Comparison of ENCODE assay signal across 8 cellular contexts in genomic region chr11:14414470-14415461, GRCh38. TPM values are rescaled to one million over a fixed set of nuclear protein-coding genes. Genes with fewer than 3 reads are reported as not detected.
DNase-seq lines count a peak whose midpoint lies in the region; ATAC-seq and TF ChIP-seq lines count a peak whose summit lies in the region.

No MANE protein-coding gene starts in this region.

- POLR2A ChIA-PET in A673 (lab: Charles Lee; ENCODE audit: low non-redundant PET) = no interaction called here

- H3K27me3 ChIP-seq in mesendoderm (ENCODE audit: insufficient read depth, low read length, poor library complexity) = no peaks in the 10 kb centered on the region
- no peaks in the 10 kb centered on the region for H3K27me3 ChIP-seq in A673 (replicated peaks; ENCODE audit: insufficient read depth, low read depth, low read length, poor library complexity)

- no peak overlapping the region for H3K4me3 ChIP-seq in mesendoderm (ENCODE audit: low read length)
- no peak overlapping the region for H3K4me3 ChIP-seq in A673 (ENCODE audit: low read depth, low read length, poor library complexity, severe bottlenecking)

- CTCF ChIA-PET in A673 (lab: Charles Lee) = interaction anchor here (1.1 kb wide), 1 partner anchor 40 kb away, joined by 5 read pairs; no protein-coding TSS in a partner anchor

- H3K36me3 ChIP-seq in mesendoderm (ENCODE audit: control insufficient read depth, insufficient read depth, low read length) (no peaks in the 10 kb centered on the region), A673 (ENCODE audit: insufficient read depth, low read length, poor library complexity, severe bottlenecking) (no peaks in the 10 kb centered on the region)

- H3K56ac ChIP-seq in mesendoderm (ENCODE audit: low read length) = peak overlapping the region; percentile 28

- ATAC-seq in GM19351 (IDR thresholded peaks at IDR 0.05; ENCODE audit: unreplicated experiment) (peak; percentile 68), HG03571 (IDR thresholded peaks at IDR 0.05; ENCODE audit: unreplicated experiment) (peak; percentile 74)

- peak overlapping the region; percentile 42 for H3K18ac ChIP-seq in mesendoderm (ENCODE audit: low read length)

- H2BK120ac ChIP-seq in mesendoderm (ENCODE audit: low read depth, low read length) = no peak overlapping the region

- no peaks in the 10 kb centered on the region for H3K79me2 ChIP-seq in mesendoderm (ENCODE audit: control insufficient read depth, insufficient read depth, low read length)

- no peak overlapping the region for H3K23ac ChIP-seq in mesendoderm (ENCODE audit: low read length)

- H3K27ac ChIP-seq in mesendoderm (ENCODE audit: low read depth, low read length) = no peak overlapping the region
- no peak overlapping the region for H3K27ac ChIP-seq in A673 (ENCODE audit: low read depth, low read length, poor library complexity, severe bottlenecking)

- H2BK15ac ChIP-seq in mesendoderm (replicated peaks; ENCODE audit: low read depth) = no peak overlapping the region

- no peak overlapping the region for H3K9ac ChIP-seq in mesendoderm (ENCODE audit: low read length)

- H3K4me2 ChIP-seq in mesendoderm (ENCODE audit: low read length) = no peak overlapping the region

- peak overlapping the region; percentile 84 for H4K5ac ChIP-seq in mesendoderm (ENCODE audit: low read length)

- WGBS in mesendoderm (ENCODE audit: extremely low coverage, insufficient coverage, low lambda C conversion rate) = no CpG with 5 or more reads among the region's 7 CpGs

- peaks cover 20% of the 10 kb centered on the region for H3K4me1 ChIP-seq in mesendoderm (ENCODE audit: control insufficient read depth, low read depth, low read length)
- no peaks in the 10 kb centered on the region for H3K4me1 ChIP-seq in A673 (ENCODE audit: insufficient read depth, low read length, poor library complexity, severe bottlenecking)

- DNase-seq in activated CD8-positive, alpha-beta memory T cell treated with anti-CD3 and anti-CD28 coated beads, Interleukin-2, amount 50 U/mL, for 4 hours = peak; percentile 76
- DNase-seq in mesendoderm = peak; percentile 56
- no peak for DNase-seq in NCI-H524 (lab: John Stamatoyannopoulos, UW)
- no peak for DNase-seq in A673 (ENCODE audit: low spot score)
- no peak for DNase-seq in DMS 273 treated with DMSO at 0.1 percent for 48 hours (lab: John Stamatoyannopoulos, UW)
- DNase-seq in DMS79 (lab: John Stamatoyannopoulos, UW) = no peak

- no TSS peak for BruUV-seq in A673 (replicated peaks; lab: Mats Ljungman, UMichigan)

- intact Hi-C loops in A673 (cut with micrococcal nuclease; ENCODE audit: unreplicated experiment) = no loop called here

- H2BK5ac ChIP-seq in mesendoderm (ENCODE audit: low read length) = peak overlapping the region; percentile 7

- H2AK5ac ChIP-seq in mesendoderm (ENCODE audit: low read length) = no peak overlapping the region

- no peaks in the 10 kb centered on the region for H3K79me1 ChIP-seq in mesendoderm (ENCODE audit: low read length)

- peak overlapping the region; percentile 48 for H3K4ac ChIP-seq in mesendoderm (ENCODE audit: low read depth, low read length)

- TF ChIP-seq CTCF in A673 (conservative IDR thresholded peaks at IDR 0.05; ENCODE audit: low read depth, low read length) = no peak

- H4K8ac ChIP-seq in mesendoderm (ENCODE audit: low read depth, low read length) = no peak overlapping the region

- no peaks in the 10 kb centered on the region for H3K9me3 ChIP-seq in A673 (ENCODE audit: low read depth, low read length, poor library complexity, severe bottlenecking)

RNA-seq across cellular contexts. Expression of gene RRAS2, which starts 55.8 kb away (rescaled TPM):
- polyA plus RNA-seq in mesendoderm (2013, experiment 1 of 2) = 180 TPM
- polyA plus RNA-seq in mesendoderm (2013, experiment 2 of 2) = 184 TPM
- 23.3 and 24.8 TPM in 2 replicates for total RNA-seq in A673 (2021)

Comparison
In these comparisons a context has a peak if more than half of its experiments do, and no peak if none do; other contexts are left out.
1. DNase-seq: peak in activated CD8-positive, alpha-beta memory T cell treated with anti-CD3 and anti-CD28 coated beads, Interleukin-2, amount 50 U/mL, for 4 hours (single experiment) and mesendoderm (single experiment); none in NCI-H524 (0 of 2), A673 (single experiment), DMS 273 treated with DMSO at 0.1 percent for 48 hours (single experiment) and DMS79 (single experiment).